In genomic region chr1:223313415-223313754, GRCh38 we compare ENCODE assay signal across 31 cellular contexts. TPM values are rescaled to one million over a fixed set of nuclear protein-coding genes. Genes with fewer than 3 reads are reported as not detected.
"Had no signal": no experiment of that assay in that cellular context is flagged by ENCODE, and none has a peak within 500 bp of the region (broad histone marks: within the 10 kb centered on the region; RNA-seq: fewer than 3 reads in every experiment).

No MANE protein-coding gene starts in this region.

- H3K4me1 ChIP-seq: adrenal gland, ascending aorta, breast epithelium had no signal

- H3K9me3 ChIP-seq: adrenal gland, ascending aorta, body of pancreas, breast epithelium had no signal

- H3K4me3 ChIP-seq: adrenal gland, ascending aorta, body of pancreas, breast epithelium, cardiac muscle cell had no signal

- FAIRE-seq: astrocyte, bronchial epithelial cell had no signal

- H3K36me3 ChIP-seq: adrenal gland, ascending aorta, brain microvascular endothelial cell, breast epithelium, cardiac muscle cell had no signal

- DNase-seq: activated effector memory CD4-positive, alpha-beta T cell treated with anti-CD3 and anti-CD28 coated beads, Interleukin-2, amount 50 U/mL, for 16 hours; activated effector memory CD4-positive, alpha-beta T cell treated with Interleukin-2 at 50 U/mL for 16 hours; activated gamma-delta T cell; activated gamma-delta T cell treated with Interleukin-2 at 50 U/mL for 16 hours; activated naive CD4-positive, alpha-beta T cell; activated naive CD4-positive, alpha-beta T cell treated with anti-CD3 and anti-CD28 coated beads for 36 hours; activated naive CD4-positive, alpha-beta T cell treated with anti-CD3 and anti-CD28 coated beads, Interleukin-2, amount 10 ng/mL, durations not matched to agents 7 days and 5 days; activated naive CD4-positive, alpha-beta T cell treated with anti-CD3 and anti-CD28 coated beads, Interleukin-2, amount 50 U/mL, for 16 hours; activated naive CD4-positive, alpha-beta T cell treated with Interleukin-2 at 50 U/mL for 16 hours; activated naive CD8-positive, alpha-beta T cell treated with anti-CD3 and anti-CD28 coated beads for 36 hours; activated naive CD8-positive, alpha-beta T cell treated with anti-CD3 and anti-CD28 coated beads, Interleukin-2, amount 10 ng/mL, durations not matched to agents 7 days and 5 days; activated naive CD8-positive, alpha-beta T cell treated with anti-CD3 and anti-CD28 coated beads, Interleukin-2, amount 50 U/mL, for 24 hours; activated T-cell treated with anti-CD3 and anti-CD28 coated beads, Interleukin-2, amount 50 U/mL, for 24 hours; activated T-cell treated with anti-CD3 and anti-CD28 coated beads, Interleukin-2, amount 50 U/mL, for 4 hours; activated T-cell treated with anti-CD3 and anti-CD28 coated beads, Interleukin-2, amount 50 U/mL, for 48 hours; activated T-cell treated with anti-CD3 and anti-CD28 coated beads, Interleukin-2, amount 50 U/mL, for 72 hours; amniotic stem cell; amygdala; aorta; body of pancreas; brain microvascular endothelial cell; caudate nucleus; central memory CD4-positive, alpha-beta T cell; cerebellar nuclear complex had no signal

- H3K27me3 ChIP-seq: adrenal gland, ascending aorta, body of pancreas, brain microvascular endothelial cell, breast epithelium, cardiac muscle cell had no signal

- H3K27ac ChIP-seq: adrenal gland, ascending aorta, body of pancreas, brain microvascular endothelial cell, breast epithelium, cardiac muscle cell had no signal

- ATAC-seq: activated T-cell treated with anti-CD3 and anti-CD28 coated beads, Interleukin-2, amount 50 U/mL, for 4 hours; activated T-cell treated with anti-CD3 and anti-CD28 coated beads, Interleukin-2, amount 50 U/mL, for 72 hours; body of pancreas had no signal

RNA-seq across cellular contexts. Expression of gene SUSD4, which starts 50.6 kb away (rescaled TPM):
- total RNA-seq: activated T-helper 1 cell treated with anti-CD3 and anti-CD28 coated beads, Interleukin-12 subunit alpha, Interleukin-12 subunit beta, Interleukin-2, Interleukin-4 antibody, amounts not matched to agents 30 ng/mL and 10 ng/mL and 1 ng/mL, durations not matched to agents 14 hours and 24 hours and 36 hours; ascending aorta had no signal
